In the genomic region with DNA sequence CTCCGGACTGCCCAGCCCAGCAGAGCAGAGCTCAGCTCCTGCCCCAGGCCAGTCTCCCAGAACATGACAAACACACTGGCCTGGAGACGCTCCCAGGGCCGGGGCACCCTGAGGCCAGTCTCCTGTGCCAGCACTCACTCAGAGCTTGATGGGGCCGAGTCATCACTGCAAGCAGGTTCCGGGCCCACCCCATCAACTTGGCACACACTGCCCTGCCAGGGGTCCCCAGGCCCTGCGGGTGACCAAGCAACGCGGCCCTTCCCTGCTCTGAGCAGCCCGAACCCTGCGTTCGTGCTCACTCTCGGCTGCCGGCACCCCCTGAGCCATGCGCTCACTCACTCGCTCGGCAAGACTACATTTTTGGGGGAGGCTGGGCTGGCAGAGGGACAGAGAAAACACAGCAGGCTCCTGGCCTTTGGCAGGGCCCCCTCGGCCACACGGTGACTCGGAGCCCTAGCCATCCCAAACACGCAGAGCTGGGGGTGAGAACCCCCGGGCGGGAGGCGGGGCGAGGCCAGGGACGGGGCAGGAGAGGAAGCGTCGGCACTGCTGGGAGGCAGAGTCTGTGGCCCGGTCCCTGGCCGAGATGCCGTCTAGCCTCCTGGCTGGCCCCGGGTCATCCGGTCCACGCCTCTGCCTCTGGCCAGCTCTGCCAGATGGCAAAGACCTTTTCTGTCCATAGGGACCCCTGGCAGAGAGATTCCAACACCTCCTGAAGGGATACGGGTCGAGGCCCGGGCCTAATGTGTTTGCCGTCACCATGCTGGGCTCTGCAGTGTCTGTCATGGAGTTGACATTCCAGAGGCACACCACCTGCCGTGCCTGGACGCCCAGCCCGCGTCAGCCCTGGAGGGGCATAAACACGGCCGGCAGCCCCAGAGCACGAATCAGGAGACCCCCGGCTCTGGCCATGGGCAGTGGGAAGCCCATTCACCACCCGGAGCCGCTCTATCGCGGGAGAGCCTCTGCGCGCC, we compare ENCODE assay signal across 10 cellular contexts.
A peak's percentile ranks its signal among the peaks of the same experiment; 100 is the strongest.
DNase-seq lines count a peak whose midpoint lies in the region; ATAC-seq, FAIRE-seq and TF ChIP-seq lines count a peak whose summit lies in the region.
"Had no signal": no experiment of that assay in that cellular context is flagged by ENCODE, and none has a peak within 500 bp of the region (broad histone marks: within the 10 kb centered on the region; RNA-seq: fewer than 3 reads in every experiment).

No MANE protein-coding gene starts in this region.

- no peak overlapping the region for H3K4me3 ChIP-seq in GM23338
- H3K4me3 ChIP-seq in astrocyte (ENCODE audit: insufficient read depth, low read depth, low read length): no peak overlapping the region
- no peak overlapping the region for H3K4me3 ChIP-seq in right cardiac atrium (ENCODE audit: low read length)
- H3K4me3 ChIP-seq in skeletal muscle cell (ENCODE audit: low read depth, low read length): no peak overlapping the region

- no peak for TF ChIP-seq CTCF in GM23338 (conservative IDR thresholded peaks at IDR 0.05; ENCODE audit: low read depth in 2 of 2)
- TF ChIP-seq CTCF in astrocyte (IDR thresholded peaks at IDR 0.05; ENCODE audit: insufficient read depth, low read depth, low read length): no peak

- H2AFZ ChIP-seq in GM23338: no peak overlapping the region
- H2AFZ ChIP-seq in astrocyte (ENCODE audit: low read depth, low read length): peak overlapping the region; percentile 51

- 0 out of 2 replicates have a peak overlapping the region, but pooled peaks have one; percentile 14 for H3K27ac ChIP-seq in GM23338 (ENCODE audit: low read depth)
- H3K27ac ChIP-seq in astrocyte (ENCODE audit: low read depth, low read length): peak overlapping the region; percentile 74
- H3K27ac ChIP-seq in right cardiac atrium (ENCODE audit: low read length): peak overlapping the region; percentile 10

- no peaks in the 10 kb centered on the region for H3K36me3 Mint-ChIP-seq in GM23338 (ENCODE audit: low read depth)
- H3K36me3 Mint-ChIP-seq in astrocyte (ENCODE audit: low read depth, unreplicated experiment): no peaks in the 10 kb centered on the region
- H3K36me3 Mint-ChIP-seq: activated naive CD8-positive, alpha-beta T cell treated with anti-CD3 and anti-CD28 coated beads, Interleukin-2, amount 10 ng/mL, durations not matched to agents 7 days and 5 days had no signal

- H3K79me2 ChIP-seq in GM23338 (replicated peaks; ENCODE audit: insufficient read depth) (no peaks in the 10 kb centered on the region), astrocyte (ENCODE audit: insufficient read depth, low read length) (no peaks in the 10 kb centered on the region)

- no peaks in the 10 kb centered on the region for H3K36me3 ChIP-seq in GM23338 (ENCODE audit: insufficient read depth)
- no peaks in the 10 kb centered on the region for H3K36me3 ChIP-seq in astrocyte (ENCODE audit: insufficient read depth, low read length)

- H3K27ac Mint-ChIP-seq in GM23338 (no peak overlapping the region), astrocyte (ENCODE audit: unreplicated experiment) (no peak overlapping the region)
- H3K27ac Mint-ChIP-seq: activated naive CD8-positive, alpha-beta T cell treated with anti-CD3 and anti-CD28 coated beads, Interleukin-2, amount 10 ng/mL, durations not matched to agents 7 days and 5 days had no signal

- H4K20me1 ChIP-seq in GM23338 (replicated peaks; ENCODE audit: insufficient read depth): no peaks in the 10 kb centered on the region
- no peaks in the 10 kb centered on the region for H4K20me1 ChIP-seq in astrocyte (ENCODE audit: insufficient read depth, low read length)

- no peak for DNase-seq in GM23338 (ENCODE audit: low spot score)
- peak; percentile 90 for DNase-seq in astrocyte (ENCODE audit: low read depth)
- peak; percentile 76 to 89 (median 89) for DNase-seq in right cardiac atrium
- DNase-seq in skeletal muscle cell (ENCODE audit: low read depth): peak; percentile 12
- DNase-seq in OCI-M2 (lab: John Stamatoyannopoulos, UW; ENCODE audit: unreplicated experiment): no peak
- DNase-seq: activated naive CD8-positive, alpha-beta T cell treated with anti-CD3 and anti-CD28 coated beads, Interleukin-2, amount 10 ng/mL, durations not matched to agents 7 days and 5 days; GF-D8 had no signal

- H3K4me1 Mint-ChIP-seq in GM23338: peaks cover 16% of the 10 kb centered on the region
- H3K4me1 Mint-ChIP-seq in astrocyte (ENCODE audit: low read depth, unreplicated experiment): peaks cover 9% of the 10 kb centered on the region
- H3K4me1 Mint-ChIP-seq: activated naive CD8-positive, alpha-beta T cell treated with anti-CD3 and anti-CD28 coated beads, Interleukin-2, amount 10 ng/mL, durations not matched to agents 7 days and 5 days had no signal

- H3F3A ChIP-seq in GM23338 (replicated peaks; ENCODE audit: low read depth): no peaks in the 10 kb centered on the region

- no peaks in the 10 kb centered on the region for H3K9me3 Mint-ChIP-seq in GM23338
- H3K9me3 Mint-ChIP-seq in astrocyte (ENCODE audit: unreplicated experiment): no peaks in the 10 kb centered on the region
- H3K9me3 Mint-ChIP-seq: activated naive CD8-positive, alpha-beta T cell treated with anti-CD3 and anti-CD28 coated beads, Interleukin-2, amount 10 ng/mL, durations not matched to agents 7 days and 5 days had no signal

- no peak for FAIRE-seq in astrocyte (lab: Jason Lieb, UNC)

- WGBS in right cardiac atrium: 62% methylated on average over 51 of the region's 51 CpGs

- intact Hi-C loops in right cardiac atrium (cut with DNase I): no loop called here

- peak overlapping the region; percentile 69 for H3K9ac ChIP-seq in astrocyte (ENCODE audit: low read length)

- no peak overlapping the region for H3K4me2 ChIP-seq in GM23338
- peak overlapping the region; percentile 72 for H3K4me2 ChIP-seq in astrocyte (ENCODE audit: low read length)

- H3K9me3 ChIP-seq in astrocyte (ENCODE audit: insufficient read depth, low read depth, low read length) (no peaks in the 10 kb centered on the region), right cardiac atrium (ENCODE audit: control insufficient read depth, low read length) (no peaks in the 10 kb centered on the region)

- ATAC-seq in GM23338: peak; percentile 30
- peak; percentile 45 to 52 for ATAC-seq in right cardiac atrium
- no peak for ATAC-seq in GM19397 (IDR thresholded peaks at IDR 0.05; ENCODE audit: unreplicated experiment)
- ATAC-seq in GM18517 (IDR thresholded peaks at IDR 0.05; ENCODE audit: unreplicated experiment): no peak
- ATAC-seq in GM18861 (IDR thresholded peaks at IDR 0.05; ENCODE audit: unreplicated experiment): no peak

- H3K4me3 Mint-ChIP-seq in GM23338: no peak overlapping the region
- no peak overlapping the region for H3K4me3 Mint-ChIP-seq in astrocyte (ENCODE audit: unreplicated experiment)
- H3K4me3 Mint-ChIP-seq: activated naive CD8-positive, alpha-beta T cell treated with anti-CD3 and anti-CD28 coated beads, Interleukin-2, amount 10 ng/mL, durations not matched to agents 7 days and 5 days had no signal

- H3K27me3 Mint-ChIP-seq in GM23338 (ENCODE audit: insufficient read depth, low read depth, poor library complexity) (peaks cover 4% of the 10 kb centered on the region), astrocyte (ENCODE audit: low read depth, unreplicated experiment) (peaks cover 6% of the 10 kb centered on the region)
- H3K27me3 Mint-ChIP-seq: activated naive CD8-positive, alpha-beta T cell treated with anti-CD3 and anti-CD28 coated beads, Interleukin-2, amount 10 ng/mL, durations not matched to agents 7 days and 5 days had no signal

- no peaks in the 10 kb centered on the region for H3K9me2 ChIP-seq in GM23338 (ENCODE audit: insufficient read depth)

- H3K4me1 ChIP-seq in GM23338 (ENCODE audit: insufficient read depth) (no peaks in the 10 kb centered on the region), astrocyte (ENCODE audit: insufficient read depth, low read length) (peaks cover 31% of the 10 kb centered on the region), right cardiac atrium (ENCODE audit: control insufficient read depth, insufficient read depth, low read length) (no peaks in the 10 kb centered on the region)

- H3K27me3 ChIP-seq in GM23338 (ENCODE audit: insufficient read depth) (no peaks in the 10 kb centered on the region), astrocyte (ENCODE audit: insufficient read depth, low read length) (no peaks in the 10 kb centered on the region), right cardiac atrium (ENCODE audit: control insufficient read depth, insufficient read depth) (no peaks in the 10 kb centered on the region)

TF ChIP-seq in GM23338, 12 proteins besides CTCF, POLR2A, EP300 and RAD21 (continues in another document):
- TF ChIP-seq STAT1 (IDR thresholded peaks at IDR 0.05; ENCODE audit: unreplicated experiment) (no peak), ZNF331 (CRISPR knock-in tag; IDR thresholded peaks at IDR 0.05; ENCODE audit: low read depth) (no peak), EZH2phosphoT487 (IDR thresholded peaks at IDR 0.05; ENCODE audit: unreplicated experiment) (no peak), NANOG (IDR thresholded peaks at IDR 0.05; ENCODE audit: borderline replicate concordance) (no peak)
- TF ChIP-seq, protein P1, sequence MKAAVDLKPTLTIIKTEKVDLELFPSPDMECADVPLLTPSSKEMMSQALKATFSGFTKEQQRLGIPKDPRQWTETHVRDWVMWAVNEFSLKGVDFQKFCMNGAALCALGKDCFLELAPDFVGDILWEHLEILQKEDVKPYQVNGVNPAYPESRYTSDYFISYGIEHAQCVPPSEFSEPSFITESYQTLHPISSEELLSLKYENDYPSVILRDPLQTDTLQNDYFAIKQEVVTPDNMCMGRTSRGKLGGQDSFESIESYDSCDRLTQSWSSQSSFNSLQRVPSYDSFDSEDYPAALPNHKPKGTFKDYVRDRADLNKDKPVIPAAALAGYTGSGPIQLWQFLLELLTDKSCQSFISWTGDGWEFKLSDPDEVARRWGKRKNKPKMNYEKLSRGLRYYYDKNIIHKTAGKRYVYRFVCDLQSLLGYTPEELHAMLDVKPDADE (IDR thresholded peaks at IDR 0.05): no peak

Comparison
In these comparisons a context has a peak if more than half of its experiments do, and no peak if none do; other contexts are left out.
1. ATAC-seq: peak in GM23338 (single experiment) and right cardiac atrium (2 of 2); none in GM19397 (single experiment), GM18517 (single experiment) and GM18861 (single experiment).
2. DNase-seq: peak in astrocyte (single experiment), right cardiac atrium (3 of 3) and skeletal muscle cell (single experiment); none in GM23338 (single experiment) and OCI-M2 (single experiment).
3. H3K27ac ChIP-seq: peak in every context shown above with its lines; median percentile 74 in astrocyte; 14 in GM23338; 10 in right cardiac atrium.